ENCODE assay signal across 8 cellular contexts in the genomic region with DNA sequence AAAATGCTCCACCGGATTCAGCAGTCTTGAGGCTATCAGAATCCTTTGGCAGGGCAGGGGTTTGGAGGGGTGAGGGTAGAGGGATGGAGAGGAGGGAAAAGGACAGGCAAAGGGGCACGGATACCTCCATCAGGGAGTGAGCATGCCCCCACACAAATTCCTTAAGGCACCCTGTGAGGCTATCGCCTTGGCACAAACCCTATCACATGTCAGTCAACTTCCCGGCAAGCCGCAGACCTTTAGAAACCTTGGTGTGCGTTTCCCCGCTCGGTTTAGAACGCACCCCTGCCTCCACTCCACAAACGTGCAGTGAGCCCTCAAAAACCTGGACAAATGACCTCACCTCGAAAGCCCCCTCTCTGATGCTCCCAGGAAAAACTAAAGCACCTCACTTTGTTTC. TPM values are rescaled to one million over a fixed set of nuclear protein-coding genes. Genes with fewer than 3 reads are reported as not detected.
A peak's percentile ranks its signal among the peaks of the same experiment; 100 is the strongest.
DNase-seq lines count a peak whose midpoint lies in the region; ATAC-seq, FAIRE-seq and TF ChIP-seq lines count a peak whose summit lies in the region.

No MANE protein-coding gene starts in this region.

- peak overlapping the region; percentile 83 for H3K9ac ChIP-seq in muscle layer of colon (ENCODE audit: low read length)

- no peaks in the 10 kb centered on the region for H3K9me3 ChIP-seq in muscle layer of colon (ENCODE audit: low read length)

- no peaks in the 10 kb centered on the region for H3K36me3 ChIP-seq in bronchial epithelial cell (ENCODE audit: control insufficient read depth, insufficient read depth, low read length)
- H3K36me3 ChIP-seq in muscle layer of colon (ENCODE audit: insufficient read depth, low read length), result no peaks in the 10 kb centered on the region

- TF ChIP-seq CTCF in AG09309 (IDR thresholded peaks at IDR 0.05; ENCODE audit: control insufficient read depth, insufficient read depth, low read depth, low read length, missing control alignments), result no peak
- no peak for TF ChIP-seq CTCF in HL-60 (IDR thresholded peaks at IDR 0.05; ENCODE audit: insufficient read depth, low read length)
- TF ChIP-seq CTCF in bronchial epithelial cell (IDR thresholded peaks at IDR 0.05; ENCODE audit: insufficient read depth, low read length, severe bottlenecking), result no peak

- ATAC-seq in GM21526 (IDR thresholded peaks at IDR 0.05; ENCODE audit: low FRiP score, unreplicated experiment), result no peak
- no peak for ATAC-seq in HG02938 (IDR thresholded peaks at IDR 0.05; ENCODE audit: unreplicated experiment)

- FAIRE-seq in bronchial epithelial cell (lab: Jason Lieb, UNC), result no peak

- no peak for DNase-seq in AG09309 (ENCODE audit: low read depth)
- no peak for DNase-seq in HL-60 (ENCODE audit: low read depth in 1 of 2, low spot score in 1 of 2)
- DNase-seq in bronchial epithelial cell (ENCODE audit: low read depth), result no peak
- no peak for DNase-seq in NCI-H1105 (lab: John Stamatoyannopoulos, UW)
- no peak for DNase-seq in NCI-H2227 treated with DMSO at 0.1 percent for 48 hours (lab: John Stamatoyannopoulos, UW)

- peaks cover 34% of the 10 kb centered on the region for H3K4me1 ChIP-seq in muscle layer of colon (ENCODE audit: insufficient read depth, low read length)

- no peaks in the 10 kb centered on the region for H3K27me3 ChIP-seq in HL-60 (ENCODE audit: insufficient read depth, poor library complexity, severe bottlenecking)
- no peaks in the 10 kb centered on the region for H3K27me3 ChIP-seq in bronchial epithelial cell (ENCODE audit: control insufficient read depth, insufficient read depth, low read length)
- H3K27me3 ChIP-seq in muscle layer of colon (ENCODE audit: control insufficient read depth in 1 of 2, insufficient read depth in 2 of 2, low read length in 2 of 2), result no peaks in the 10 kb centered on the region

- H3K27ac ChIP-seq in HL-60 (replicated peaks), result peak overlapping the region; percentile 87
- peak overlapping the region; percentile 77 for H3K27ac ChIP-seq in muscle layer of colon (ENCODE audit: low read depth, low read length)

- H3K4me3 ChIP-seq in AG09309 (ENCODE audit: control insufficient read depth, low read depth, low read length), result peak overlapping the region; percentile 69
- H3K4me3 ChIP-seq in HL-60 (replicated peaks; ENCODE audit: insufficient read depth, low read length), result peak overlapping the region; percentile 76
- H3K4me3 ChIP-seq in bronchial epithelial cell (ENCODE audit: low read depth, low read length), result peak overlapping the region; percentile 58
- H3K4me3 ChIP-seq in muscle layer of colon (ENCODE audit: low read depth in 1 of 2, low read length in 2 of 2), result peak overlapping the region; percentile 75 to 99

RNA-seq across cellular contexts. Expression of a gene that starts 0.4 kb away (rescaled TPM):
- 3.5 and 5.0 TPM in 2 replicates for total RNA-seq in bronchial epithelial cell
